8 cellular contexts compared by ENCODE assay signal in the genomic region with DNA sequence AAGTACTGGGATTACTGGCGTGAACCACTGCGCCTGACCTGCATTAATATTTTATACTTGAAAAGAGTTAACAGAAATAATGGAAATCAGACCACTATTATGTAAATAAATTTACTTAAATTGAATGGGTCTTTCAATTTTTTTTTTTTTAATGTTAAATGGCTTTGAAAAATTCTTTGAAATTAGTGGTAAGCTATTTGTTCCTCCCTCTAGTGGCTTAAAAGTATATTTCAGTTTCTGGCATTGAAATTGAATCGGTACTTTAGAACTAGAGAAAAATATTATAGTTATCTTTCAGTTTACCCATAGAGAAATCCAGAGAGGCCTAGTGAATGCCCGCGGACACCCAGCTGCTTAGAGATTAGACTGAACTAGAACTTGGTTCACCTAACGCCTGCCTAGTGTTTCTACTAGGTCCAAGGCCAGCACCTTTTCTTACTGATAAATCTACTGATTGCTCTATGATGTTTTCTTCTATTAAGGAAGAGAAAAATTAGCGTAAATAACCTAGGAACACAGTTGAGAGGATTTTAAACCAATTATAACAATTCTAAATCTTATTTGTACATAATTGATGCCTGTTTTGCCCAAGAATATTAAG.
DNase-seq lines count a peak whose midpoint lies in the region; ATAC-seq, FAIRE-seq and TF ChIP-seq lines count a peak whose summit lies in the region.

No MANE protein-coding gene starts in this region.

- BruUV-seq in HepG2 (replicated peaks; lab: Mats Ljungman, UMichigan), result no TSS peak
- BruUV-seq in Panc1 (replicated peaks; lab: Mats Ljungman, UMichigan), result no TSS peak

- CTCF ChIA-PET in HepG2 (lab: Yijun Ruan, JAX; ENCODE audit: low intra/inter-chr PET ratio, low total read pairs) (interaction anchor here (0.9 kb wide), 1 partner anchor 217 kb away, joined by 3 read pairs; no protein-coding TSS in a partner anchor), Panc1 (lab: Charles Lee) (interaction anchor here (0.7 kb wide), 1 partner anchor 17 kb away, joined by 3 read pairs; no protein-coding TSS in a partner anchor)

- TF ChIP-seq EP300 in HepG2 (IDR thresholded peaks at IDR 0.05; ENCODE audit: low read depth in 2 of 2, low read length in 2 of 2), result no peak
- TF ChIP-seq EP300 in HepG2 (CRISPR knock-in tag; IDR thresholded peaks at IDR 0.05; ENCODE audit: borderline replicate concordance), result no peak

- in situ Hi-C loops in HepG2 (cut with HindIII; ENCODE audit: extremely low pct_ligation_motif_present, low pct_unique_long_range_greater_than_20kb), result no loop called here
- in situ Hi-C loops in Panc1 (cut with HindIII; ENCODE audit: low pct_unique_long_range_greater_than_20kb, low sequenced_read_pairs), result no loop called here

- no peak overlapping the region for H3K4me2 ChIP-seq in HepG2 (ENCODE audit: low read depth, low read length)

- 63% methylated on average over 7 of the region's 7 CpGs for WGBS in liver
- WGBS in HepG2 (ENCODE audit: low lambda C conversion rate), result 43% methylated on average over 7 of the region's 7 CpGs

- intact Hi-C loops in HepG2 (cut with micrococcal nuclease; ENCODE audit: unreplicated experiment) (no loop called here), Panc1 (cut with micrococcal nuclease; ENCODE audit: unreplicated experiment) (no loop called here), uterus (cut with DNase I; ENCODE audit: low total_unique reads) (no loop called here), posterior vena cava (cut with DNase I) (no loop called here)

- POLR2A ChIA-PET in HepG2 (lab: Yijun Ruan, JAX) (no interaction called here), Panc1 (lab: Charles Lee) (no interaction called here)

- H3K27ac ChIP-seq in liver (ENCODE audit: low read depth in 1 of 2, low read length in 2 of 2) (no peak overlapping the region), HepG2 (ENCODE audit: extremely low read length, insufficient read depth, low read length) (no peak overlapping the region), Panc1 (ENCODE audit: low read length) (no peak overlapping the region), uterus (no peak overlapping the region)

- DNase-seq in HepG2 (ENCODE audit: low spot score) (no peak), Panc1 (ENCODE audit: low read depth, low spot score) (no peak), fibroblast of pulmonary artery (ENCODE audit: low read depth) (peak; percentile 58), uterus (no peak), posterior vena cava (ENCODE audit: low spot score) (no peak)
- DNase-seq in stimulated activated CD4-positive, alpha-beta T cell treated with anti-CD3 and anti-CD28 coated beads, Interleukin-1b, Interleukin-23, amount 100 ng/mL, for 48 hours, result no peak
- DNase-seq in stimulated activated CD4-positive, alpha-beta T cell treated with anti-CD3 and anti-CD28 coated beads, Interleukin-4, amount 100 ng/mL, for 24 hours, result no peak

- H3K4me3 ChIP-seq in liver (ENCODE audit: low read depth in 1 of 3, low read length in 3 of 3) (no peak overlapping the region), HepG2 (replicated peaks in 1 of 3; ENCODE audit: insufficient read depth in 1 of 3, low read depth in 2 of 3, low read length in 3 of 3) (no peak overlapping the region), Panc1 (ENCODE audit: low read depth in 2 of 2, low read length in 2 of 2) (no peak overlapping the region), fibroblast of pulmonary artery (replicated peaks; ENCODE audit: low read depth, low read length) (no peak overlapping the region), uterus (no peak overlapping the region)

- H3K79me2 ChIP-seq in HepG2 (ENCODE audit: insufficient read depth, low read length), result no peaks in the 10 kb centered on the region

- H3K4me1 ChIP-seq in liver (ENCODE audit: control insufficient read depth in 4 of 4, insufficient read depth in 4 of 4, low read length in 3 of 4) (peaks cover 0 to 3% (median 1%) of the 10 kb centered on the region in 4 donors), HepG2 (ENCODE audit: insufficient read depth, low read length) (peaks cover 10% of the 10 kb centered on the region), Panc1 (ENCODE audit: control insufficient read depth, insufficient read depth, low read length) (no peaks in the 10 kb centered on the region), uterus (no peaks in the 10 kb centered on the region)

- FAIRE-seq in HepG2 (lab: Jason Lieb, UNC), result no peak

- H2AFZ ChIP-seq in HepG2 (ENCODE audit: low read length), result no peak overlapping the region

- ATAC-seq in HepG2, result no peak
- no peak for ATAC-seq in Panc1

- peak; percentile 43 for TF ChIP-seq CTCF in liver (IDR thresholded peaks at IDR 0.05; ENCODE audit: low read depth, low read length, missing input control)
- no peak for TF ChIP-seq CTCF in HepG2 (CRISPR knock-in tag; IDR thresholded peaks at IDR 0.05)
- peak; percentile 70 for TF ChIP-seq CTCF in Panc1 (IDR thresholded peaks at IDR 0.05)
- peak; percentile 53 for TF ChIP-seq CTCF in fibroblast of pulmonary artery (IDR thresholded peaks at IDR 0.05; ENCODE audit: low read length, missing control alignments)
- TF ChIP-seq CTCF in uterus (IDR thresholded peaks at IDR 0.05), result peak; percentile 29 to 62 (median 32)

- H4K20me1 ChIP-seq in HepG2 (ENCODE audit: insufficient read depth, low read length), result no peaks in the 10 kb centered on the region

- H3K9me3 ChIP-seq in liver (ENCODE audit: control insufficient read depth in 4 of 4, low read length in 3 of 4) (no peaks in the 10 kb centered on the region), HepG2 (ENCODE audit: low read length) (peaks cover 4% of the 10 kb centered on the region; the same call in 1 of the 2 replicates), Panc1 (ENCODE audit: control insufficient read depth, insufficient read depth, low read depth, low read length) (no peaks in the 10 kb centered on the region), uterus (no peaks in the 10 kb centered on the region)

- H3K36me3 ChIP-seq in liver (ENCODE audit: control insufficient read depth in 4 of 4, insufficient read depth in 3 of 4, low read depth in 1 of 4, low read length in 3 of 4) (no peaks in the 10 kb centered on the region), HepG2 (replicated peaks in 1 of 2; ENCODE audit: control insufficient read depth in 1 of 2, insufficient read depth in 2 of 2, low read length in 2 of 2) (no peaks in the 10 kb centered on the region), Panc1 (ENCODE audit: control insufficient read depth, insufficient read depth, low read length) (no peaks in the 10 kb centered on the region), uterus (no peaks in the 10 kb centered on the region)

- H3K27me3 ChIP-seq in liver (ENCODE audit: control insufficient read depth in 4 of 4, insufficient read depth in 4 of 4, low read length in 3 of 4), result no peaks in the 10 kb centered on the region
- no peaks in the 10 kb centered on the region for H3K27me3 ChIP-seq in HepG2 (ENCODE audit: control insufficient read depth in 1 of 2, insufficient read depth in 2 of 2, low read length in 2 of 2)
- no peaks in the 10 kb centered on the region for H3K27me3 ChIP-seq in Panc1 (ENCODE audit: control insufficient read depth, insufficient read depth, low read length)
- no peaks in the 10 kb centered on the region for H3K27me3 ChIP-seq in uterus

- TF ChIP-seq RAD21 in liver (IDR thresholded peaks at IDR 0.05), result peak; percentile 48 to 64
- no peak for TF ChIP-seq RAD21 in HepG2 (CRISPR knock-in tag; IDR thresholded peaks at IDR 0.05)

- H3K9ac ChIP-seq in liver (ENCODE audit: low read depth in 1 of 2, low read length in 2 of 2) (no peak overlapping the region), HepG2 (ENCODE audit: insufficient read depth, low read depth, low read length) (no peak overlapping the region)

- no peak for TF ChIP-seq POLR2A in HepG2 (IDR thresholded peaks at IDR 0.05; ENCODE audit: insufficient read depth in 1 of 2, low read depth in 2 of 2, low read length in 2 of 2)
- TF ChIP-seq POLR2A in uterus (IDR thresholded peaks at IDR 0.05), result no peak

TF ChIP-seq in liver, 16 proteins besides CTCF, POLR2A, EP300 and RAD21 (continues in another document):
- TF ChIP-seq FOXA2 (IDR thresholded peaks at IDR 0.05) (no peak), HNF4A (conservative IDR thresholded peaks at IDR 0.05) (no peak), SP1 (IDR thresholded peaks at IDR 0.05) (no peak), EGR1 (IDR thresholded peaks at IDR 0.05; ENCODE audit: low read depth in 2 of 2) (no peak), YY1 (IDR thresholded peaks at IDR 0.05) (no peak), HNF4G (IDR thresholded peaks at IDR 0.05) (no peak)

TF ChIP-seq in HepG2, 621 proteins besides CTCF, POLR2A, EP300 and RAD21:
- TF ChIP-seq KDM4B (CRISPR knock-in tag; IDR thresholded peaks at IDR 0.05), result no peak
- TF ChIP-seq ZNF33A (CRISPR knock-in tag; IDR thresholded peaks at IDR 0.05; ENCODE audit: borderline replicate concordance), result no peak
- no peak for TF ChIP-seq ZNF891 (CRISPR knock-in tag; IDR thresholded peaks at IDR 0.05)
- TF ChIP-seq YEATS4 (CRISPR knock-in tag; IDR thresholded peaks at IDR 0.05; ENCODE audit: borderline replicate concordance), result no peak
- no peak for TF ChIP-seq PHF21A (CRISPR knock-in tag; IDR thresholded peaks at IDR 0.05)
- TF ChIP-seq ZFP37 (CRISPR knock-in tag; IDR thresholded peaks at IDR 0.05; ENCODE audit: borderline replicate concordance), result no peak
- no peak for TF ChIP-seq SPEN (CRISPR knock-in tag; IDR thresholded peaks at IDR 0.05; ENCODE audit: low read depth)
- TF ChIP-seq KMT2A (CRISPR knock-in tag; IDR thresholded peaks at IDR 0.05), result no peak
- TF ChIP-seq, protein P1, sequence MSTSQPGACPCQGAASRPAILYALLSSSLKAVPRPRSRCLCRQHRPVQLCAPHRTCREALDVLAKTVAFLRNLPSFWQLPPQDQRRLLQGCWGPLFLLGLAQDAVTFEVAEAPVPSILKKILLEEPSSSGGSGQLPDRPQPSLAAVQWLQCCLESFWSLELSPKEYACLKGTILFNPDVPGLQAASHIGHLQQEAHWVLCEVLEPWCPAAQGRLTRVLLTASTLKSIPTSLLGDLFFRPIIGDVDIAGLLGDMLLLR (CRISPR knock-in tag; IDR thresholded peaks at IDR 0.05), result no peak
- TF ChIP-seq ZNF724P (CRISPR knock-in tag; IDR thresholded peaks at IDR 0.05; ENCODE audit: borderline replicate concordance), result no peak
- TF ChIP-seq MEIS2 (CRISPR knock-in tag; IDR thresholded peaks at IDR 0.05), result no peak
